ENCODE assay signal across 8 cellular contexts in genomic region chr6:169529931-169530761, GRCh38.
A peak's percentile ranks its signal among the peaks of the same experiment; 100 is the strongest.
DNase-seq lines count a peak whose midpoint lies in the region; TF ChIP-seq lines count a peak whose summit lies in the region.

No MANE protein-coding gene starts in this region.

- no peaks in the 10 kb centered on the region for H3K36me3 ChIP-seq in kidney epithelial cell (ENCODE audit: control insufficient read depth, insufficient read depth, low read length)

- no peak overlapping the region for H3K4me3 ChIP-seq in kidney epithelial cell (ENCODE audit: low read depth, low read length)

- peak; percentile 9 for DNase-seq in activated T-cell treated with anti-CD3 and anti-CD28 coated beads for 24 hours (ENCODE audit: low read depth)
- no peak for DNase-seq in activated T-cell treated with anti-CD3 and anti-CD28 coated beads for 4 hours
- peak; percentile 44 to 55 for DNase-seq in activated T-cell treated with anti-CD3 and anti-CD28 coated beads, Interleukin-2, amount 50 U/mL, for 48 hours
- peak; percentile 55 for DNase-seq in kidney epithelial cell (ENCODE audit: low read depth)
- peak; percentile 88 for DNase-seq in stromal cell of bone marrow (ENCODE audit: low read depth)
- no peak for DNase-seq in NCI-H748 (lab: John Stamatoyannopoulos, UW; ENCODE audit: unreplicated experiment)
- DNase-seq in cortex of kidney (lab: John Stamatoyannopoulos, UW), result no peak
- DNase-seq in SIG-M5 treated with dmso at 0.1 percent for 504 hours (lab: John Stamatoyannopoulos, UW; ENCODE audit: unreplicated experiment), result no peak

- no peak for TF ChIP-seq CTCF in kidney epithelial cell (IDR thresholded peaks at IDR 0.05; ENCODE audit: insufficient read depth, low read length, poor library complexity, severe bottlenecking)

- H3K27me3 ChIP-seq in kidney epithelial cell (ENCODE audit: control insufficient read depth, insufficient read depth, low read length), result no peaks in the 10 kb centered on the region

Comparison
In these comparisons a context has a peak if more than half of its experiments do, and no peak if none do; other contexts are left out.
1. DNase-seq: peak in activated T-cell treated with anti-CD3 and anti-CD28 coated beads for 24 hours (single experiment), activated T-cell treated with anti-CD3 and anti-CD28 coated beads, Interleukin-2, amount 50 U/mL, for 48 hours (2 of 2), kidney epithelial cell (single experiment) and stromal cell of bone marrow (single experiment); none in activated T-cell treated with anti-CD3 and anti-CD28 coated beads for 4 hours (single experiment), NCI-H748 (single experiment), cortex of kidney (single experiment) and SIG-M5 treated with dmso at 0.1 percent for 504 hours (single experiment).